25 cellular contexts compared by ENCODE assay signal in the genomic region with DNA sequence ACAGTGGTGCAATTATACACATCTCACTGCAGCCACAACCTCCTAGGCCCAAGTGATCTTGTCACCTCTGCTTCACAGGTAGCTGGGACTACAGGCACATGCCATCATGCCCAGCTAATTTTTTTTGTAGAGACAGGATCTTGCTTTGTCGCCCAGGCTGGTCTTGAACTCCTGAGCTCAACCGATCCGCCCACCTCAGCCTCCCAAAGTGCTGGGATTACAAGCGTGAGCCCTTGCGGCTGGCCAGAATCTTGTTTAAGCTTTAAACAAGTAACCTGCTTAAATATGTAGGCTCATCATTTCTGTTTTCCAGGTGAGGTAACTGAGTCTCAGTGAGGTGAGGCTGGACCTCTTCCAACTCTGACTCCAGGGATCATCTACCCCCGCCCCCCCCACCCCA. TPM values are rescaled to one million over a fixed set of nuclear protein-coding genes. Genes with fewer than 3 reads are reported as not detected.
DNase-seq lines count a peak whose midpoint lies in the region; ATAC-seq and TF ChIP-seq lines count a peak whose summit lies in the region.
"Had no signal": no experiment of that assay in that cellular context is flagged by ENCODE, and none has a peak within 500 bp of the region (broad histone marks: within the 10 kb centered on the region; RNA-seq: fewer than 3 reads in every experiment).

No MANE protein-coding gene starts in this region.

- H3K27me3 Mint-ChIP-seq in stimulated activated naive CD8-positive, alpha-beta T cell treated with anti-CD3 and anti-CD28 coated beads, Interleukin-15, Interleukin-2, amounts not matched to agents 100 ng/mL and 50 ng/mL, for 24 hours: no peaks in the 10 kb centered on the region
- no peaks in the 10 kb centered on the region for H3K27me3 Mint-ChIP-seq in activated CD8-positive, alpha-beta T cell treated with anti-CD3 and anti-CD28 coated beads, Interleukin-2, amount 10 ng/mL, durations not matched to agents 7 days and 5 days (ENCODE audit: low read depth)
- no peaks in the 10 kb centered on the region for H3K27me3 Mint-ChIP-seq in chondrocyte (ENCODE audit: low read depth)

- no peaks in the 10 kb centered on the region for H3K9me3 Mint-ChIP-seq in stimulated activated naive CD8-positive, alpha-beta T cell treated with anti-CD3 and anti-CD28 coated beads, Interleukin-15, Interleukin-2, amounts not matched to agents 100 ng/mL and 50 ng/mL, for 24 hours
- no peaks in the 10 kb centered on the region for H3K9me3 Mint-ChIP-seq in activated CD8-positive, alpha-beta T cell treated with anti-CD3 and anti-CD28 coated beads, Interleukin-2, amount 10 ng/mL, durations not matched to agents 7 days and 5 days (ENCODE audit: insufficient read depth)
- H3K9me3 Mint-ChIP-seq in chondrocyte (ENCODE audit: low read depth): no peaks in the 10 kb centered on the region
- H3K9me3 Mint-ChIP-seq: neural progenitor cell had no signal

- DNase-seq in stimulated activated naive CD8-positive, alpha-beta T cell treated with anti-CD3 and anti-CD28 coated beads, Interleukin-15, Interleukin-2, amounts not matched to agents 100 U/mL and 50 U/mL, for 24 hours: no peak
- no peak for DNase-seq in activated CD8-positive, alpha-beta T cell treated with anti-CD3 and anti-CD28 coated beads, Interleukin-2, amount 10 ng/mL, durations not matched to agents 7 days and 5 days
- DNase-seq in chondrocyte (ENCODE audit: low spot score) (peak; percentile 21), retina (no peak)
- DNase-seq: activated effector memory CD4-positive, alpha-beta T cell treated with Interleukin-2 at 50 U/mL for 16 hours; anterior cingulate cortex; DMS153; glutamatergic neuron; KBM-7; kidney; lower lobe of right lung; MG63; NCI-H1417; NCI-H2081; NCI-H82; sigmoid colon; T-helper 9 cell; trophoblast cell; WERI-Rb-1 had no signal

- peaks cover 52% of the 10 kb centered on the region for H3K4me1 Mint-ChIP-seq in stimulated activated naive CD8-positive, alpha-beta T cell treated with anti-CD3 and anti-CD28 coated beads, Interleukin-15, Interleukin-2, amounts not matched to agents 100 ng/mL and 50 ng/mL, for 24 hours (ENCODE audit: low read depth)
- peaks cover 64% of the 10 kb centered on the region for H3K4me1 Mint-ChIP-seq in activated CD8-positive, alpha-beta T cell treated with anti-CD3 and anti-CD28 coated beads, Interleukin-2, amount 10 ng/mL, durations not matched to agents 7 days and 5 days (ENCODE audit: low read depth)
- no peaks in the 10 kb centered on the region for H3K4me1 Mint-ChIP-seq in chondrocyte (ENCODE audit: low read depth)

- no peak for TF ChIP-seq CTCF in chondrocyte (IDR thresholded peaks at IDR 0.05)

- CTCF ChIA-PET in activated CD8-positive, alpha-beta T cell treated with anti-CD3 and anti-CD28 coated beads, Interleukin-2, amount 10 ng/mL, durations not matched to agents 7 days and 5 days (lab: Charles Lee): interaction anchor here (0.7 to 4.4 kb wide), 9 partner anchors 9 to 65 kb away, joined by 3 to 48 read pairs (median 3); no protein-coding TSS in a partner anchor

- no peaks in the 10 kb centered on the region for H3K36me3 Mint-ChIP-seq in stimulated activated naive CD8-positive, alpha-beta T cell treated with anti-CD3 and anti-CD28 coated beads, Interleukin-15, Interleukin-2, amounts not matched to agents 100 ng/mL and 50 ng/mL, for 24 hours (ENCODE audit: low read depth)
- no peaks in the 10 kb centered on the region for H3K36me3 Mint-ChIP-seq in activated CD8-positive, alpha-beta T cell treated with anti-CD3 and anti-CD28 coated beads, Interleukin-2, amount 10 ng/mL, durations not matched to agents 7 days and 5 days (ENCODE audit: low read depth)
- H3K36me3 Mint-ChIP-seq in chondrocyte (ENCODE audit: low read depth): no peaks in the 10 kb centered on the region
- H3K36me3 Mint-ChIP-seq: neural progenitor cell had no signal

- no peak overlapping the region for H3K4me3 Mint-ChIP-seq in stimulated activated naive CD8-positive, alpha-beta T cell treated with anti-CD3 and anti-CD28 coated beads, Interleukin-15, Interleukin-2, amounts not matched to agents 100 ng/mL and 50 ng/mL, for 24 hours
- no peak overlapping the region for H3K4me3 Mint-ChIP-seq in activated CD8-positive, alpha-beta T cell treated with anti-CD3 and anti-CD28 coated beads, Interleukin-2, amount 10 ng/mL, durations not matched to agents 7 days and 5 days
- no peak overlapping the region for H3K4me3 Mint-ChIP-seq in chondrocyte (ENCODE audit: unreplicated experiment)
- H3K4me3 Mint-ChIP-seq: neural progenitor cell had no signal

- no peak for ATAC-seq in stimulated activated naive CD8-positive, alpha-beta T cell treated with anti-CD3 and anti-CD28 coated beads, Interleukin-15, Interleukin-2, amounts not matched to agents 100 U/mL and 50 U/mL, for 24 hours
- ATAC-seq in activated CD8-positive, alpha-beta T cell treated with anti-CD3 and anti-CD28 coated beads, Interleukin-2, amount 10 ng/mL, durations not matched to agents 7 days and 5 days: no peak
- ATAC-seq in HG03457 (IDR thresholded peaks at IDR 0.05; ENCODE audit: unreplicated experiment) (no peak), HG03442 (IDR thresholded peaks at IDR 0.05; ENCODE audit: unreplicated experiment) (no peak)
- ATAC-seq: lower lobe of right lung had no signal

- peak overlapping the region; percentile 99 for H3K27ac Mint-ChIP-seq in stimulated activated naive CD8-positive, alpha-beta T cell treated with anti-CD3 and anti-CD28 coated beads, Interleukin-15, Interleukin-2, amounts not matched to agents 100 ng/mL and 50 ng/mL, for 24 hours
- peak overlapping the region; percentile 94 for H3K27ac Mint-ChIP-seq in activated CD8-positive, alpha-beta T cell treated with anti-CD3 and anti-CD28 coated beads, Interleukin-2, amount 10 ng/mL, durations not matched to agents 7 days and 5 days
- H3K27ac Mint-ChIP-seq in chondrocyte (ENCODE audit: unreplicated experiment): no peak overlapping the region
- H3K27ac Mint-ChIP-seq: neural progenitor cell, progenitor cell of endocrine pancreas had no signal

- POLR2A ChIA-PET in activated CD8-positive, alpha-beta T cell treated with anti-CD3 and anti-CD28 coated beads, Interleukin-2, amount 10 ng/mL, durations not matched to agents 7 days and 5 days (lab: Charles Lee): interaction anchor here (0.7 to 1.6 kb wide), 5 partner anchors 8 to 256 kb away, joined by 3 to 6 read pairs (median 3); partner anchors contain the start of gene PSTPIP1

RNA-seq across cellular contexts. Expression of gene PSTPIP1, which starts 7.7 kb away (rescaled TPM):
- total RNA-seq in activated CD8-positive, alpha-beta T cell treated with anti-CD3 and anti-CD28 coated beads, Interleukin-2, amount 10 ng/mL, durations not matched to agents 7 days and 5 days: 100 to 1,000 TPM; 208 to 212 TPM
- total RNA-seq in chondrocyte: not detected in 3 replicates
- total RNA-seq: G401, progenitor cell of endocrine pancreas had no signal

RNA-seq across cellular contexts. Expression of gene RCN2, which starts 55.7 kb away (rescaled TPM):
- 10 to 100 TPM; 28.7 to 31.8 TPM for total RNA-seq in activated CD8-positive, alpha-beta T cell treated with anti-CD3 and anti-CD28 coated beads, Interleukin-2, amount 10 ng/mL, durations not matched to agents 7 days and 5 days
- total RNA-seq in chondrocyte: 70.4 to 99.2 TPM (median 72.1 TPM) in 3 replicates

Comparison
In these comparisons a context has a peak if more than half of its experiments do, and no peak if none do; other contexts are left out.
1. RNA of gene PSTPIP1, which starts 7.7 kb away (total RNA-seq): 208 to 212 TPM in activated CD8-positive, alpha-beta T cell treated with anti-CD3 and anti-CD28 coated beads, Interleukin-2, amount 10 ng/mL, durations not matched to agents 7 days and 5 days; not detected in chondrocyte; every median in the first group is over 100 times any median in the second.